8 cellular contexts compared by ENCODE assay signal in genomic region chr1:9201421-9202239, GRCh38. TPM values are rescaled to one million over a fixed set of nuclear protein-coding genes. Genes with fewer than 3 reads are reported as not detected.
A peak's percentile ranks its signal among the peaks of the same experiment; 100 is the strongest.
DNase-seq lines count a peak whose midpoint lies in the region; FAIRE-seq and TF ChIP-seq lines count a peak whose summit lies in the region.

No MANE protein-coding gene starts in this region.

- no TSS peak for BruUV-seq in mammary epithelial cell (replicated peaks; lab: Mats Ljungman, UMichigan)

- H4K20me1 ChIP-seq in Loucy (ENCODE audit: insufficient read depth, low read length, poor library complexity, severe bottlenecking), result no peaks in the 10 kb centered on the region
- no peaks in the 10 kb centered on the region for H4K20me1 ChIP-seq in mammary epithelial cell (ENCODE audit: insufficient read depth, low read length)

- H3K79me2 ChIP-seq in Loucy (ENCODE audit: insufficient read depth, low read length) (no peaks in the 10 kb centered on the region), mammary epithelial cell (ENCODE audit: insufficient read depth, low read length) (no peaks in the 10 kb centered on the region)

- H3K9me3 ChIP-seq in CD8-positive, alpha-beta memory T cell (ENCODE audit: low read length), result no peaks in the 10 kb centered on the region
- H3K9me3 ChIP-seq in Loucy (ENCODE audit: insufficient read depth, low read depth, low read length) (no peaks in the 10 kb centered on the region), mammary epithelial cell (replicated peaks; ENCODE audit: insufficient read depth, low read length) (no peaks in the 10 kb centered on the region), mesodermal cell (ENCODE audit: control insufficient read depth, low read length) (no peaks in the 10 kb centered on the region)

- dilution Hi-C loops in mammary epithelial cell (cut with HindIII; ENCODE audit: low sequenced_read_pairs), result no loop called here

- POLR2A ChIA-PET in CD8-positive, alpha-beta memory T cell (lab: Charles Lee), result no interaction called here

- H2AFZ ChIP-seq in Loucy (ENCODE audit: low read length) (peak overlapping the region; percentile 92), mammary epithelial cell (ENCODE audit: low read depth, low read length) (peak overlapping the region; percentile 97)

- intact Hi-C loops in mammary epithelial cell (cut with micrococcal nuclease), result loop anchor here (1.0 to 5.0 kb wide), 3 partner anchors 30 to 291 kb away; no protein-coding TSS in a partner anchor

- H3K4me2 ChIP-seq in Loucy (ENCODE audit: low read depth, low read length, poor library complexity, severe bottlenecking) (peak overlapping the region; percentile 90), mammary epithelial cell (ENCODE audit: insufficient read depth, low read depth, low read length) (peak overlapping the region; percentile 88)

- H3K27ac Mint-ChIP-seq in CD8-positive, alpha-beta memory T cell, result peak overlapping the region in 2 of 8 donors; percentile 21 to 33

- no peaks in the 10 kb centered on the region for H3K9me2 ChIP-seq in Loucy (replicated peaks; ENCODE audit: low read depth, low read length)

- peak; percentile 72 for FAIRE-seq in urothelium cell line (lab: Jason Lieb, UNC)

- H3K4me3 Mint-ChIP-seq in CD8-positive, alpha-beta memory T cell, result peak overlapping the region; percentile 32 to 71 (median 54)

- H3K9ac ChIP-seq in Loucy (ENCODE audit: low read depth, low read length, poor library complexity, severe bottlenecking), result peak overlapping the region; percentile 53
- H3K9ac ChIP-seq in mammary epithelial cell (ENCODE audit: insufficient read depth, low read length), result peak overlapping the region; percentile 15

- no peak overlapping the region for H3K4me3 ChIP-seq in CD8-positive, alpha-beta memory T cell (ENCODE audit: low read length)
- peak overlapping the region; percentile 78 for H3K4me3 ChIP-seq in Loucy (ENCODE audit: low read length, poor library complexity, severe bottlenecking)
- peak overlapping the region; percentile 54 to 61 (median 54) for H3K4me3 ChIP-seq in mammary epithelial cell (replicated peaks in 1 of 3; ENCODE audit: insufficient read depth in 1 of 3, low read depth in 2 of 3, low read length in 3 of 3)
- peak overlapping the region; percentile 26 for H3K4me3 ChIP-seq in mesodermal cell (ENCODE audit: extremely low read depth, insufficient read depth, low read length, poor library complexity, severe bottlenecking)

- DNase-seq in CD8-positive, alpha-beta memory T cell, result no peak
- peak; percentile 41 for DNase-seq in mammary epithelial cell
- DNase-seq in urothelium cell line (ENCODE audit: low spot score), result peak; percentile 64
- no peak for DNase-seq in HUDEP-2 (lab: John Stamatoyannopoulos, UW; ENCODE audit: unreplicated experiment in 76 of 76)
- no peak for DNase-seq in NCI-H226
- DNase-seq in SKM-1 treated with dmso at 0.1 percent for 144 hours (lab: John Stamatoyannopoulos, UW; ENCODE audit: unreplicated experiment), result no peak

- H3K27ac ChIP-seq in CD8-positive, alpha-beta memory T cell (ENCODE audit: low read depth, low read length), result no peak overlapping the region
- H3K27ac ChIP-seq in mammary epithelial cell (ENCODE audit: insufficient read depth, low read depth, low read length) (no peak overlapping the region), mesodermal cell (ENCODE audit: low read depth, low read length, severe bottlenecking) (no peak overlapping the region)

- no peaks in the 10 kb centered on the region for H3F3A ChIP-seq in Loucy (ENCODE audit: low read depth)

- H3K4me1 ChIP-seq in CD8-positive, alpha-beta memory T cell (ENCODE audit: insufficient read depth, low read length), result peaks cover 23% of the 10 kb centered on the region
- peaks cover 41% of the 10 kb centered on the region for H3K4me1 ChIP-seq in Loucy (ENCODE audit: insufficient read depth, low read length, poor library complexity, severe bottlenecking)
- peaks cover 54% of the 10 kb centered on the region for H3K4me1 ChIP-seq in mammary epithelial cell (ENCODE audit: insufficient read depth, low read length)
- peaks cover 23% of the 10 kb centered on the region for H3K4me1 ChIP-seq in mesodermal cell (ENCODE audit: control insufficient read depth, insufficient read depth, low read length, poor library complexity, severe bottlenecking)

- H3K27me3 ChIP-seq in CD8-positive, alpha-beta memory T cell (ENCODE audit: insufficient read depth, low read length, poor library complexity, severe bottlenecking), result peaks cover 49% of the 10 kb centered on the region
- H3K27me3 ChIP-seq in Loucy (ENCODE audit: insufficient read depth, low read length, poor library complexity, severe bottlenecking) (peaks cover 16% of the 10 kb centered on the region), mammary epithelial cell (ENCODE audit: insufficient read depth, low read length) (no peaks in the 10 kb centered on the region)

- H3K36me3 Mint-ChIP-seq in CD8-positive, alpha-beta memory T cell, result no peaks in the 10 kb centered on the region

- H3K27me3 Mint-ChIP-seq in CD8-positive, alpha-beta memory T cell, result peaks cover 61 to 88% of the 10 kb centered on the region in 2 donors

- WGBS in mammary epithelial cell (ENCODE audit: low coverage, missing lambda C conversion rate), result 1% methylated on average over 19 of the region's 24 CpGs
- 5 to 7% methylated on average over 8 to 15 of the region's 24 CpGs for WGBS in mesodermal cell (ENCODE audit: insufficient coverage in 2 of 2), 2 experiments

- in situ Hi-C loops in mammary epithelial cell (cut with MboI; ENCODE audit: low sequenced_read_pairs in 2 of 2), result no loop called here

- peaks cover 27 to 43% (median 35%) of the 10 kb centered on the region in 3 donors for H3K4me1 Mint-ChIP-seq in CD8-positive, alpha-beta memory T cell

- no peaks in the 10 kb centered on the region for H3K9me3 Mint-ChIP-seq in CD8-positive, alpha-beta memory T cell

- H3K36me3 ChIP-seq in CD8-positive, alpha-beta memory T cell (ENCODE audit: insufficient read depth, low read length), result no peaks in the 10 kb centered on the region
- H3K36me3 ChIP-seq in Loucy (ENCODE audit: insufficient read depth, low read length) (no peaks in the 10 kb centered on the region), mammary epithelial cell (ENCODE audit: insufficient read depth, low read length) (no peaks in the 10 kb centered on the region), mesodermal cell (ENCODE audit: control insufficient read depth, insufficient read depth, low read length) (no peaks in the 10 kb centered on the region)

- TF ChIP-seq CTCF in Loucy (conservative IDR thresholded peaks at IDR 0.05; ENCODE audit: low read length), result no peak
- no peak for TF ChIP-seq CTCF in mammary epithelial cell (conservative IDR thresholded peaks at IDR 0.05 in 1 of 2, IDR thresholded peaks at IDR 0.05 in 1 of 2; ENCODE audit: extremely low read depth in 1 of 2, insufficient read depth in 1 of 2, low read depth in 1 of 2, low read length in 2 of 2)

- CTCF ChIA-PET in CD8-positive, alpha-beta memory T cell (lab: Charles Lee), result interaction anchor here (1.4 kb wide), 2 partner anchors 90 to 91 kb away, joined by 5 read pairs; no protein-coding TSS in a partner anchor
- CTCF ChIA-PET in mammary epithelial cell (lab: Charles Lee; ENCODE audit: low non-redundant PET), result interaction anchor here (0.8 to 1.0 kb wide), 2 partner anchors 21 to 100 kb away, joined by 3 to 7 read pairs; no protein-coding TSS in a partner anchor

RNA-seq across cellular contexts. Expression of gene H6PD, which starts 32.9 kb away (rescaled TPM):
- total RNA-seq in CD8-positive, alpha-beta memory T cell, result 1 to 10 TPM; 7.8 to 7.9 TPM
- 11.6 TPM for polyA plus RNA-seq in CD8-positive, alpha-beta memory T cell
- total RNA-seq in mammary epithelial cell, result 10 to 100 TPM; 12.6 to 18.0 TPM
- polyA plus RNA-seq in mammary epithelial cell, result 5.4 TPM
- polyA minus RNA-seq in mammary epithelial cell, result 12.0 TPM
- polyA plus RNA-seq in mesodermal cell (2013, experiment 1 of 2), result 15.0 TPM
- 13.4 TPM for polyA plus RNA-seq in mesodermal cell (2013, experiment 2 of 2)

Comparison
In these comparisons a context has a peak if more than half of its experiments do, and no peak if none do; other contexts are left out.
1. DNase-seq: peak in mammary epithelial cell (single experiment) and urothelium cell line (single experiment); none in CD8-positive, alpha-beta memory T cell (0 of 5), HUDEP-2 (0 of 76), NCI-H226 (single experiment) and SKM-1 treated with dmso at 0.1 percent for 144 hours (single experiment).